Comparison of ENCODE assay signal across 9 cellular contexts in genomic region chr15:53759333-53759975, GRCh38. TPM values are rescaled to one million over a fixed set of nuclear protein-coding genes. Genes with fewer than 3 reads are reported as not detected.
DNase-seq lines count a peak whose midpoint lies in the region; ATAC-seq and TF ChIP-seq lines count a peak whose summit lies in the region.
"Had no signal": no experiment of that assay in that cellular context is flagged by ENCODE, and none has a peak within 500 bp of the region (broad histone marks: within the 10 kb centered on the region; RNA-seq: fewer than 3 reads in every experiment).

Gene WDR72 (minus strand): TSS chr15:53759663. CDS start chr15:53733149, 26,514 bp downstream.

- TF ChIP-seq CTCF in GM20000 (IDR thresholded peaks at IDR 0.05; ENCODE audit: extremely low read depth, missing control alignments) (no peak), RWPE2 (IDR thresholded peaks at IDR 0.05; ENCODE audit: poor library complexity, severe bottlenecking) (no peak), GM10248 (IDR thresholded peaks at IDR 0.05; ENCODE audit: control extremely low read depth, extremely low read depth, low read depth, missing control alignments) (no peak)

- POLR2A ChIA-PET in GM10248 (lab: Yijun Ruan, JAX), result no interaction called here

- H3K9me3 ChIP-seq in RWPE2 (ENCODE audit: severe bottlenecking), result no peaks in the 10 kb centered on the region
- H3K9me3 ChIP-seq in iPS-15b (ENCODE audit: control insufficient read depth, insufficient read depth, low read length), result no peaks in the 10 kb centered on the region
- H3K9me3 ChIP-seq: uterus had no signal

- H3K27me3 ChIP-seq in RWPE2 (ENCODE audit: insufficient read depth, poor library complexity, severe bottlenecking), result peaks cover 30% of the 10 kb centered on the region
- peaks cover 55% of the 10 kb centered on the region for H3K27me3 ChIP-seq in iPS-15b (ENCODE audit: control insufficient read depth, insufficient read depth, low read length)

- H3K36me3 ChIP-seq in RWPE2 (ENCODE audit: low read depth) (no peaks in the 10 kb centered on the region), iPS-15b (ENCODE audit: control insufficient read depth, insufficient read depth, low read length) (no peaks in the 10 kb centered on the region)
- H3K36me3 ChIP-seq: uterus had no signal

- DNase-seq in GM20000 (ENCODE audit: low spot score), result peak; percentile 10
- no peak for DNase-seq in RWPE2 (ENCODE audit: low spot score)
- peak; percentile 45 for DNase-seq in renal cortical epithelial cell (ENCODE audit: low read depth)
- DNase-seq in GM10248 (ENCODE audit: extremely low spot score), result no peak
- DNase-seq: uterus had no signal

- no peaks in the 10 kb centered on the region for H3K4me1 ChIP-seq in RWPE2 (ENCODE audit: insufficient read depth, poor library complexity, severe bottlenecking)
- H3K4me1 ChIP-seq in iPS-15b (ENCODE audit: control insufficient read depth, insufficient read depth, low read length), result no peaks in the 10 kb centered on the region

- ATAC-seq in RWPE2 (ENCODE audit: low read depth) (peak; percentile 60), GM19397 (IDR thresholded peaks at IDR 0.05; ENCODE audit: unreplicated experiment) (no peak), HG03159 (IDR thresholded peaks at IDR 0.05; ENCODE audit: unreplicated experiment) (no peak), HG03378 (IDR thresholded peaks at IDR 0.05; ENCODE audit: unreplicated experiment) (no peak)

- H3K27ac ChIP-seq in RWPE2 (ENCODE audit: poor library complexity, severe bottlenecking), result no peak within 1 kb of the TSS
- H3K27ac ChIP-seq: uterus had no signal

- no peak within 1 kb of the TSS for H3K4me3 ChIP-seq in RWPE2 (ENCODE audit: severe bottlenecking)
- H3K4me3 ChIP-seq in iPS-15b (ENCODE audit: low read depth, low read length), result peak within 1 kb of the TSS; percentile 66
- H3K4me3 ChIP-seq: uterus had no signal

- H3K9ac ChIP-seq in iPS-15b (ENCODE audit: low read depth, low read length), result no peak within 1 kb of the TSS

- CTCF ChIA-PET in GM10248 (lab: Yijun Ruan, JAX), result interaction anchor here (1.5 kb wide), 1 partner anchor 12 kb away, joined by 5 read pairs; no protein-coding TSS in a partner anchor

RNA-seq across cellular contexts. Expression of gene WDR72, which starts in this region (rescaled TPM):
- total RNA-seq in renal cortical epithelial cell, result 2.3 and 11.8 TPM in 2 replicates

Comparison
In these comparisons a context has a peak if more than half of its experiments do, and no peak if none do; other contexts are left out.
1. DNase-seq: peak in GM20000 (single experiment) and renal cortical epithelial cell (single experiment); none in RWPE2 (single experiment) and GM10248 (single experiment).